28 cellular contexts compared by ENCODE assay signal in the genomic region with DNA sequence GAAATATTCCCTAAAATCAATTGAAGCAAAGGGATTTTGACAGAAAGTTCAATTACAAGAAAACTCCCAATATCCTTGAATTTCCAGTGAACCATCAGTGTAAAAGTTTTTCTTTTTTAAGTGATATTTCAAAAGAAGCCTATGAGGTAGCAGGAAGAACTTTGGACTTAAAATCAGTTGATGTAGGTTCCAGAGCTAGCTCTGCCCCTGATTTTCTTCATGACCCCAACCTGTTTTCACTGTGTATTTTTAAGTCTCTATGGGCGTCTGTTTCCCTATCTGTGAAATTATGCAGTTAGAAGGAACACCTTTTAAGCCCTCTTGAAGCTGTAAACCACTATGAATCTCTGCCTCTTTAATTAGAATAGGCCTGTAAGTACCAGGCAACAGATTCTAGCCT.
"Had no signal": no experiment of that assay in that cellular context is flagged by ENCODE, and none has a peak within 500 bp of the region (broad histone marks: within the 10 kb centered on the region; RNA-seq: fewer than 3 reads in every experiment).

No MANE protein-coding gene starts in this region.

- ATAC-seq: activated CD4-positive, alpha-beta T cell treated with anti-CD3 and anti-CD28 coated beads for 36 hours; activated CD8-positive, alpha-beta memory T cell treated with anti-CD3 and anti-CD28 coated beads, Interleukin-2, amount 10 ng/mL, durations not matched to agents 7 days and 5 days; activated CD8-positive, alpha-beta T cell treated with anti-CD3 and anti-CD28 coated beads, Interleukin-2, amount 10 ng/mL, durations not matched to agents 7 days and 5 days; activated naive CD8-positive, alpha-beta T cell treated with anti-CD3 and anti-CD28 coated beads, Interleukin-2, amount 50 U/mL, for 24 hours; body of pancreas; foreskin keratinocyte; gastrocnemius medialis; heart left ventricle; T-cell had no signal

- H3K9me3 ChIP-seq: adrenal gland, body of pancreas, esophagus muscularis mucosa, gastrocnemius medialis, heart left ventricle had no signal

- DNase-seq: activated CD4-positive, alpha-beta memory T cell treated with anti-CD3 and anti-CD28 coated beads for 36 hours; activated CD4-positive, alpha-beta T cell treated with anti-CD3 and anti-CD28 coated beads for 36 hours; activated CD4-positive, alpha-beta T cell treated with anti-CD3 and anti-CD28 coated beads, Interleukin-2, amount 10 ng/mL, durations not matched to agents 24 days and 14 days; activated CD4-positive, CD25-positive, alpha-beta regulatory T cell; activated CD4-positive, CD25-positive, alpha-beta regulatory T cell treated with anti-CD3 and anti-CD28 coated beads, Interleukin-2, amount 50 U/mL, for 72 hours; activated CD8-positive, alpha-beta memory T cell treated with anti-CD3 and anti-CD28 coated beads, Interleukin-2, amount 10 ng/mL, durations not matched to agents 7 days and 5 days; activated CD8-positive, alpha-beta memory T cell treated with anti-CD3 and anti-CD28 coated beads, Interleukin-2, amount 50 U/mL, for 4 hours; activated CD8-positive, alpha-beta T cell treated with anti-CD3 and anti-CD28 coated beads, Interleukin-2, amount 10 ng/mL, durations not matched to agents 7 days and 5 days; activated effector memory CD4-positive, alpha-beta T cell treated with anti-CD3 and anti-CD28 coated beads, Interleukin-2, amount 50 U/mL, for 16 hours; activated naive CD4-positive, alpha-beta T cell treated with anti-CD3 and anti-CD28 coated beads for 36 hours; activated naive CD8-positive, alpha-beta T cell treated with anti-CD3 and anti-CD28 coated beads for 36 hours; activated naive CD8-positive, alpha-beta T cell treated with anti-CD3 and anti-CD28 coated beads, Interleukin-2, amount 50 U/mL, for 24 hours; activated T-cell treated with anti-CD3 and anti-CD28 coated beads, Interleukin-2, amount 50 U/mL, for 1 hour; activated T-cell treated with anti-CD3 and anti-CD28 coated beads, Interleukin-2, amount 50 U/mL, for 48 hours; adrenal gland; amygdala; aorta; body of pancreas; caudate nucleus; effector CD8-positive, alpha-beta T cell; erythroblast; foreskin keratinocyte; gastrocnemius medialis; glutamatergic neuron; heart left ventricle; T-cell; T-helper 9 cell had no signal

- H3K4me3 ChIP-seq: adrenal gland, body of pancreas, esophagus muscularis mucosa, gastrocnemius medialis, heart left ventricle had no signal

- H3K36me3 ChIP-seq: adrenal gland, esophagus muscularis mucosa, gastrocnemius medialis, heart left ventricle had no signal

- H3K4me1 ChIP-seq: adrenal gland, body of pancreas, foreskin keratinocyte, gastrocnemius medialis had no signal

- H3K27ac ChIP-seq: adrenal gland, body of pancreas, esophagus muscularis mucosa, foreskin keratinocyte, gastrocnemius medialis, heart left ventricle had no signal
